14 cellular contexts compared by ENCODE assay signal in the genomic region with DNA sequence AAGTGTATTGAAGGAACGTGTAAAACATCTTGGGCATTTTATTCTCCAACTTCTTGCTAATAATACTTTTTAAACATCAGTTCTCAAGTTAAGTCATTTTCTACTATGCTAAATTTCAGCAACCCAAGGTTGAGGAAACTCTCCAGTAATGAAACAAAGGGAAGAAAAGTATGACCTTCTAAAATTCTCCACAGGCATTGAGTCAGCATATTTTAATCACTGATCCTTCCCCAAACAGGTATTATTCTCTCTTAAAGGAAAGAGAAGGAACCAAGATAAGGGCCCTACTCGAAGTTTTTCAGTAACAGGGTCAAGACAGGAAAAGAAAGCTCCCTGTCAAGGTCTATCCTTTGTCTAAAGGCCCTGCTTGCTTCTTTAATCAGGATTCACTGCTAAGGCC. TPM values are rescaled to one million over a fixed set of nuclear protein-coding genes. Genes with fewer than 3 reads are reported as not detected.
A peak's percentile ranks its signal among the peaks of the same experiment; 100 is the strongest.
DNase-seq lines count a peak whose midpoint lies in the region; ATAC-seq and TF ChIP-seq lines count a peak whose summit lies in the region.
"Had no signal": no experiment of that assay in that cellular context is flagged by ENCODE, and none has a peak within 500 bp of the region (broad histone marks: within the 10 kb centered on the region; RNA-seq: fewer than 3 reads in every experiment).

No MANE protein-coding gene starts in this region.

- H3K9me3 ChIP-seq in Loucy (ENCODE audit: insufficient read depth, low read depth, low read length) (no peaks in the 10 kb centered on the region), osteoblast (ENCODE audit: low read depth, low read length) (no peaks in the 10 kb centered on the region)
- H3K9me3 ChIP-seq: thoracic aorta had no signal

- H3K4me2 ChIP-seq in Loucy (ENCODE audit: low read depth, low read length, poor library complexity, severe bottlenecking) = peak overlapping the region; percentile 93
- no peak overlapping the region for H3K4me2 ChIP-seq in osteoblast (ENCODE audit: insufficient read depth, low read length)

- DNase-seq in T-helper 2 cell treated with Interferon-gamma antibody and Interleukin-4, amounts not matched to agents 5 μg/mL and 100 μg/mL, for 36 hours (ENCODE audit: low spot score) = no peak
- DNase-seq in T-helper 2 cell (no peak), osteoblast (ENCODE audit: insufficient read length, low spot score, missing footprints) (no peak), foreskin keratinocyte (no peak), DMS114 treated with DMSO at 0.1 percent for 48 hours (lab: John Stamatoyannopoulos, UW; ENCODE audit: unreplicated experiment) (no peak)
- DNase-seq in activated naive CD8-positive, alpha-beta T cell treated with anti-CD3 and anti-CD28 coated beads for 36 hours = no peak
- DNase-seq: H7, NCI-H526 treated with DMSO at 0.1 percent for 48 hours, SHP77 had no signal

- 0 out of 2 replicates have a peak overlapping the region, but pooled peaks have one; percentile 27 for H2AFZ ChIP-seq in Loucy (ENCODE audit: low read length)
- H2AFZ ChIP-seq in osteoblast (ENCODE audit: low read length) = peak overlapping the region; percentile 16

- ATAC-seq in foreskin keratinocyte (no peak), HG02981 (IDR thresholded peaks at IDR 0.05; ENCODE audit: unreplicated experiment) (no peak)
- ATAC-seq: activated CD4-positive, CD25-positive, alpha-beta regulatory T cell treated with anti-CD3 and anti-CD28 coated beads, Interleukin-2, amount 50 U/mL, for 24 hours had no signal

- TF ChIP-seq CTCF in Loucy (conservative IDR thresholded peaks at IDR 0.05; ENCODE audit: low read length) (no peak), osteoblast (IDR thresholded peaks at IDR 0.05; ENCODE audit: extremely low read depth, low read depth, low read length) (no peak), foreskin keratinocyte (conservative IDR thresholded peaks at IDR 0.05) (no peak)

- peak overlapping the region; percentile 96 for H3K4me3 ChIP-seq in Loucy (ENCODE audit: low read length, poor library complexity, severe bottlenecking)
- no peak overlapping the region for H3K4me3 ChIP-seq in osteoblast (ENCODE audit: insufficient read depth, low read length)
- H3K4me3 ChIP-seq: coronary artery, thoracic aorta had no signal

- H3K4me1 ChIP-seq in Loucy (ENCODE audit: insufficient read depth, low read length, poor library complexity, severe bottlenecking) (peaks cover 32% of the 10 kb centered on the region), osteoblast (ENCODE audit: insufficient read depth, low read length) (peaks cover 9% of the 10 kb centered on the region), foreskin keratinocyte (peaks cover 5% of the 10 kb centered on the region)

- H3K27me3 ChIP-seq in Loucy (ENCODE audit: insufficient read depth, low read length, poor library complexity, severe bottlenecking) = no peaks in the 10 kb centered on the region
- H3K27me3 ChIP-seq in osteoblast (ENCODE audit: insufficient read depth, low read length) = no peaks in the 10 kb centered on the region
- H3K27me3 ChIP-seq in foreskin keratinocyte = no peaks in the 10 kb centered on the region

- H3K36me3 Mint-ChIP-seq in T-helper 2 cell treated with Interferon-gamma antibody and Interleukin-4, amounts not matched to agents 5 μg/mL and 100 μg/mL, for 36 hours (ENCODE audit: low read depth) = no peaks in the 10 kb centered on the region
- peaks cover 6% of the 10 kb centered on the region for H3K36me3 Mint-ChIP-seq in activated naive CD8-positive, alpha-beta T cell treated with anti-CD3 and anti-CD28 coated beads for 36 hours

- no peaks in the 10 kb centered on the region for H3K9me3 Mint-ChIP-seq in T-helper 2 cell treated with Interferon-gamma antibody and Interleukin-4, amounts not matched to agents 5 μg/mL and 100 μg/mL, for 36 hours
- H3K9me3 Mint-ChIP-seq in activated naive CD8-positive, alpha-beta T cell treated with anti-CD3 and anti-CD28 coated beads for 36 hours = no peaks in the 10 kb centered on the region

- H3K9ac ChIP-seq in Loucy (ENCODE audit: low read depth, low read length, poor library complexity, severe bottlenecking) = peak overlapping the region; percentile 41

- H4K20me1 ChIP-seq in Loucy (ENCODE audit: insufficient read depth, low read length, poor library complexity, severe bottlenecking) = peaks cover 3% of the 10 kb centered on the region
- no peaks in the 10 kb centered on the region for H4K20me1 ChIP-seq in osteoblast (ENCODE audit: insufficient read depth, low read length)

- H3K27me3 Mint-ChIP-seq in T-helper 2 cell treated with Interferon-gamma antibody and Interleukin-4, amounts not matched to agents 5 μg/mL and 100 μg/mL, for 36 hours (ENCODE audit: low read depth) = peaks cover 1% of the 10 kb centered on the region
- H3K27me3 Mint-ChIP-seq in activated naive CD8-positive, alpha-beta T cell treated with anti-CD3 and anti-CD28 coated beads for 36 hours = no peaks in the 10 kb centered on the region

- H3K9me2 ChIP-seq in Loucy (replicated peaks; ENCODE audit: low read depth, low read length) = no peaks in the 10 kb centered on the region

- H3K4me1 Mint-ChIP-seq in T-helper 2 cell treated with Interferon-gamma antibody and Interleukin-4, amounts not matched to agents 5 μg/mL and 100 μg/mL, for 36 hours (ENCODE audit: low read depth) = peaks cover 30% of the 10 kb centered on the region
- H3K4me1 Mint-ChIP-seq in activated naive CD8-positive, alpha-beta T cell treated with anti-CD3 and anti-CD28 coated beads for 36 hours = peaks cover 30% of the 10 kb centered on the region

- H3K79me2 ChIP-seq in Loucy (ENCODE audit: insufficient read depth, low read length) (peaks cover 20% of the 10 kb centered on the region; the same call in 1 of the 2 replicates), osteoblast (ENCODE audit: insufficient read depth, low read length) (no peaks in the 10 kb centered on the region)

- H3K27ac ChIP-seq in osteoblast (ENCODE audit: low read depth, low read length) = no peak overlapping the region
- H3K27ac ChIP-seq in foreskin keratinocyte = no peak overlapping the region
- H3K27ac ChIP-seq: coronary artery, thoracic aorta had no signal

- H3F3A ChIP-seq in Loucy (ENCODE audit: low read depth) = no peaks in the 10 kb centered on the region

- H3K4me3 Mint-ChIP-seq in T-helper 2 cell treated with Interferon-gamma antibody and Interleukin-4, amounts not matched to agents 5 μg/mL and 100 μg/mL, for 36 hours = peak overlapping the region; percentile 68
- H3K4me3 Mint-ChIP-seq in activated naive CD8-positive, alpha-beta T cell treated with anti-CD3 and anti-CD28 coated beads for 36 hours = peak overlapping the region; percentile 19

- H3K36me3 ChIP-seq in Loucy (ENCODE audit: insufficient read depth, low read length) (no peaks in the 10 kb centered on the region), osteoblast (ENCODE audit: insufficient read depth, low read length) (peaks cover 5% of the 10 kb centered on the region)
- H3K36me3 ChIP-seq: thoracic aorta had no signal

- peak overlapping the region; percentile 69 for H3K27ac Mint-ChIP-seq in T-helper 2 cell treated with Interferon-gamma antibody and Interleukin-4, amounts not matched to agents 5 μg/mL and 100 μg/mL, for 36 hours
- H3K27ac Mint-ChIP-seq in activated naive CD8-positive, alpha-beta T cell treated with anti-CD3 and anti-CD28 coated beads for 36 hours = peak overlapping the region; percentile 21

RNA-seq across cellular contexts. Expression of a gene that starts 3.0 kb away (rescaled TPM):
- 10 to 100 TPM; 12.9 to 13.4 TPM for total RNA-seq in activated naive CD8-positive, alpha-beta T cell treated with anti-CD3 and anti-CD28 coated beads for 36 hours
- 5.4 and 6.8 TPM in 2 replicates for total RNA-seq in osteoblast
- 5.5 and 7.7 TPM in 2 replicates for total RNA-seq in foreskin keratinocyte
- 2.7 and 4.0 TPM in 2 replicates for polyA plus RNA-seq in foreskin keratinocyte
